12 cellular contexts compared by ENCODE assay signal in genomic region chr3:51684971-51685751, GRCh38. TPM values are rescaled to one million over a fixed set of nuclear protein-coding genes. Genes with fewer than 3 reads are reported as not detected.
A peak's percentile ranks its signal among the peaks of the same experiment; 100 is the strongest.
DNase-seq lines count a peak whose midpoint lies in the region; ATAC-seq and TF ChIP-seq lines count a peak whose summit lies in the region.
"Had no signal": no experiment of that assay in that cellular context is flagged by ENCODE, and none has a peak within 500 bp of the region (broad histone marks: within the 10 kb centered on the region; RNA-seq: fewer than 3 reads in every experiment).

No MANE protein-coding gene starts in this region.

- H3K27ac Mint-ChIP-seq in activated T-cell treated with anti-CD3 and anti-CD28 coated beads, Interleukin-2, amount 50 U/mL, for 72 hours, result peak overlapping the region; percentile 87
- H3K27ac Mint-ChIP-seq in activated naive CD4-positive, alpha-beta T cell treated with anti-CD3 and anti-CD28 coated beads, Interleukin-2, amount 50 U/mL, for 72 hours, result peak overlapping the region; percentile 86 to 90

- no peaks in the 10 kb centered on the region for H3K27me3 Mint-ChIP-seq in activated T-cell treated with anti-CD3 and anti-CD28 coated beads, Interleukin-2, amount 50 U/mL, for 72 hours (ENCODE audit: low read depth)

- peak in 1 of 2 donors; percentile 10 for TF ChIP-seq CTCF in right atrium auricular region (IDR thresholded peaks at IDR 0.05)

- H3K4me3 ChIP-seq in right atrium auricular region, result no peak overlapping the region
- H3K4me3 ChIP-seq: PC-9 had no signal

- peaks cover 86% of the 10 kb centered on the region for H3K4me1 Mint-ChIP-seq in activated T-cell treated with anti-CD3 and anti-CD28 coated beads, Interleukin-2, amount 50 U/mL, for 72 hours (ENCODE audit: low read depth)

- no peaks in the 10 kb centered on the region for H3K9me3 Mint-ChIP-seq in activated T-cell treated with anti-CD3 and anti-CD28 coated beads, Interleukin-2, amount 50 U/mL, for 72 hours
- H3K9me3 Mint-ChIP-seq in activated naive CD4-positive, alpha-beta T cell treated with anti-CD3 and anti-CD28 coated beads, Interleukin-2, amount 50 U/mL, for 72 hours, result no peaks in the 10 kb centered on the region

- H3K9me3 ChIP-seq in right atrium auricular region, result no peaks in the 10 kb centered on the region

- peaks cover 0 to 84% of the 10 kb centered on the region in 2 donors for H3K4me1 ChIP-seq in right atrium auricular region

- H3K27me3 ChIP-seq in right atrium auricular region, result no peaks in the 10 kb centered on the region

- ATAC-seq in activated T-cell treated with anti-CD3 and anti-CD28 coated beads, Interleukin-2, amount 50 U/mL, for 72 hours (replicated peaks in 1 of 2), result no peak
- ATAC-seq in activated naive CD4-positive, alpha-beta T cell treated with anti-CD3 and anti-CD28 coated beads, Interleukin-2, amount 50 U/mL, for 72 hours, result no peak

- H3K36me3 Mint-ChIP-seq in activated T-cell treated with anti-CD3 and anti-CD28 coated beads, Interleukin-2, amount 50 U/mL, for 72 hours (ENCODE audit: insufficient read depth in 2 of 2), result peaks cover 6 to 22% of the 10 kb centered on the region in 2 donors
- H3K36me3 Mint-ChIP-seq in activated naive CD4-positive, alpha-beta T cell treated with anti-CD3 and anti-CD28 coated beads, Interleukin-2, amount 50 U/mL, for 72 hours, result peaks cover 15 to 38% of the 10 kb centered on the region in 2 donors

- H3K27ac ChIP-seq in right atrium auricular region (peak overlapping the region; percentile 78 to 84), temporal lobe (ENCODE audit: low read depth, low read length) (peak overlapping the region; percentile 54), substantia nigra (ENCODE audit: low read depth, low read length, poor library complexity, severe bottlenecking) (no peak overlapping the region)
- H3K27ac ChIP-seq: PC-9 had no signal

- H3K4me3 Mint-ChIP-seq in activated T-cell treated with anti-CD3 and anti-CD28 coated beads, Interleukin-2, amount 50 U/mL, for 72 hours, result peak overlapping the region; percentile 67 to 73

- peaks cover 13% of the 10 kb centered on the region for H3K36me3 ChIP-seq in right atrium auricular region

- no peak for DNase-seq in activated T-cell treated with anti-CD3 and anti-CD28 coated beads, Interleukin-2, amount 50 U/mL, for 72 hours
- no peak for DNase-seq in activated T-cell treated with anti-CD3 and anti-CD28 coated beads for 4 hours
- no peak for DNase-seq in activated naive CD4-positive, alpha-beta T cell treated with anti-CD3 and anti-CD28 coated beads, Interleukin-2, amount 50 U/mL, for 72 hours (ENCODE audit: low spot score in 2 of 2)
- no peak for DNase-seq in right atrium auricular region (ENCODE audit: low spot score)
- DNase-seq in NCI-H2171 (lab: John Stamatoyannopoulos, UW), result no peak
- DNase-seq in substantia nigra (lab: John Stamatoyannopoulos, UW), result no peak
- no peak for DNase-seq in hypothalamus (lab: John Stamatoyannopoulos, UW)
- DNase-seq: H7; NCI-H1436 treated with DMSO at 0.1 percent for 48 hours; PC-9; stimulated activated CD4-positive, alpha-beta T cell treated with anti-CD3 and anti-CD28 coated beads, Interleukin-1b, Interleukin-23, amount 100 ng/mL, for 48 hours had no signal

RNA-seq across cellular contexts. Expression of gene TEX264, which starts 14.1 kb away (rescaled TPM):
- total RNA-seq in activated T-cell treated with anti-CD3 and anti-CD28 coated beads, Interleukin-2, amount 50 U/mL, for 72 hours, result 10 to 100 TPM; 37.8 to 48.0 TPM
- total RNA-seq in activated naive CD4-positive, alpha-beta T cell treated with anti-CD3 and anti-CD28 coated beads, Interleukin-2, amount 50 U/mL, for 72 hours, result 10 to 100 TPM; 25.7 to 44.0 TPM
- total RNA-seq in right atrium auricular region (10 to 100 TPM; 55.9 to 62.3 TPM), temporal lobe (10.6 TPM)

RNA-seq across cellular contexts. Expression of gene GRM2, which starts 21.7 kb away (rescaled TPM):
- 1 to 10 TPM in 1 of 2 donors, under 1 TPM in 1; 0.48 to 2.0 TPM for total RNA-seq in activated T-cell treated with anti-CD3 and anti-CD28 coated beads, Interleukin-2, amount 50 U/mL, for 72 hours
- total RNA-seq in activated naive CD4-positive, alpha-beta T cell treated with anti-CD3 and anti-CD28 coated beads, Interleukin-2, amount 50 U/mL, for 72 hours, result under 1 TPM; 0.16 to 0.54 TPM
- total RNA-seq in right atrium auricular region (under 1 TPM; 0.16 to 0.19 TPM), temporal lobe (10.6 TPM)
